17 cellular contexts compared by ENCODE assay signal in the genomic region with DNA sequence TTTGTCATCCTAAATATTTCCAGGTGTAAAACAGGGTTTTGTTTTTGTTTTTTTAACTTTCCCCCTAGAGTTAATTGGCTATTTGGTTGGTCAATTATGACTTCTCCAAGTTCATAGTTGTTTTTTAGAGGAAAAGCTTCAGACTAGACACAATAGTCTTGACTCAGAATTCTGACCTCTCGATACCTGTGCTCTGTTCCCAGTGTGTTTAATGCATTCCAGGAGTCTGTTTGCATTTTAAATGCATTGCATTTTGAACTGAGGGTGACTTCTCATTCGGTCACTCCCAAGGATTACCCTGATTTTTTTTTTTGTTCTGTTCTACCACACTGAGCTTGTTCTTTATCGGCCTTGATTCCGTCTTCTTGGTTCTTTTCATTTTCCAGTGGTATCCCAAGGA. TPM values are rescaled to one million over a fixed set of nuclear protein-coding genes. Genes with fewer than 3 reads are reported as not detected.
DNase-seq lines count a peak whose midpoint lies in the region; ATAC-seq and TF ChIP-seq lines count a peak whose summit lies in the region.
"Had no signal": no experiment of that assay in that cellular context is flagged by ENCODE, and none has a peak within 500 bp of the region (broad histone marks: within the 10 kb centered on the region; RNA-seq: fewer than 3 reads in every experiment).

No MANE protein-coding gene starts in this region.

- CTCF ChIA-PET in MCF 10A (lab: Yijun Ruan, JAX) (interaction anchor here (1.5 kb wide), 1 partner anchor 13 kb away, joined by 5 read pairs; no protein-coding TSS in a partner anchor), mammary epithelial cell (lab: Charles Lee; ENCODE audit: low non-redundant PET) (no interaction called here)

- BruUV-seq in MCF 10A (replicated peaks; lab: Mats Ljungman, UMichigan), result no TSS peak
- no TSS peak for BruUV-seq in mammary epithelial cell (replicated peaks; lab: Mats Ljungman, UMichigan)

- H3K4me3 ChIP-seq in breast epithelium (no peak overlapping the region), mammary epithelial cell (replicated peaks in 1 of 3; ENCODE audit: insufficient read depth in 1 of 3, low read depth in 2 of 3, low read length in 3 of 3) (no peak overlapping the region)

- no peaks in the 10 kb centered on the region for H3K9me3 Mint-ChIP-seq in MCF 10A (ENCODE audit: unreplicated experiment)
- H3K9me3 Mint-ChIP-seq: CD8-positive, alpha-beta T cell had no signal

- no peak overlapping the region for H3K4me3 Mint-ChIP-seq in MCF 10A (ENCODE audit: unreplicated experiment)
- H3K4me3 Mint-ChIP-seq: CD8-positive, alpha-beta T cell had no signal

- H3K36me3 ChIP-seq in breast epithelium (no peaks in the 10 kb centered on the region), mammary epithelial cell (ENCODE audit: insufficient read depth, low read length) (no peaks in the 10 kb centered on the region)

- DNase-seq in MCF 10A (ENCODE audit: unreplicated experiment) (no peak), breast epithelium (ENCODE audit: low spot score in 2 of 2) (no peak), mammary epithelial cell (no peak), left lobe of liver (ENCODE audit: low spot score) (no peak), HuH-7.5 (ENCODE audit: low spot score) (no peak)
- no peak for DNase-seq in activated CD4-positive, CD25-positive, alpha-beta regulatory T cell treated with anti-CD3 and anti-CD28 coated beads, Interleukin-2, amount 50 U/mL, for 72 hours
- DNase-seq: CD8-positive, alpha-beta T cell; DND-41; MM.1S; NCI-H1092 treated with DMSO at 0.1 percent for 48 hours; NCI-H1694; NCI-H510A treated with DMSO at 0.1 percent for 48 hours had no signal

- no peaks in the 10 kb centered on the region for H3K36me3 Mint-ChIP-seq in MCF 10A (ENCODE audit: insufficient read depth, unreplicated experiment)
- H3K36me3 Mint-ChIP-seq: CD8-positive, alpha-beta T cell had no signal

- TF ChIP-seq CTCF in MCF 10A (IDR thresholded peaks at IDR 0.05; ENCODE audit: unreplicated experiment), result no peak
- no peak for TF ChIP-seq CTCF in breast epithelium (IDR thresholded peaks at IDR 0.05)
- TF ChIP-seq CTCF in mammary epithelial cell (conservative IDR thresholded peaks at IDR 0.05 in 1 of 2, IDR thresholded peaks at IDR 0.05 in 1 of 2; ENCODE audit: extremely low read depth in 1 of 2, insufficient read depth in 1 of 2, low read depth in 1 of 2, low read length in 2 of 2), result no peak

- H3K27ac ChIP-seq in breast epithelium (no peak overlapping the region), mammary epithelial cell (ENCODE audit: insufficient read depth, low read depth, low read length) (no peak overlapping the region)
- H3K27ac ChIP-seq: 22Rv1 had no signal

- H3K27ac Mint-ChIP-seq in MCF 10A (ENCODE audit: low read depth, unreplicated experiment), result peak overlapping the region; percentile 87
- H3K27ac Mint-ChIP-seq: CD8-positive, alpha-beta T cell had no signal

- dilution Hi-C loops in mammary epithelial cell (cut with HindIII; ENCODE audit: low sequenced_read_pairs), result no loop called here

- in situ Hi-C loops in mammary epithelial cell (cut with MboI; ENCODE audit: low sequenced_read_pairs in 2 of 2), result no loop called here

- no peaks in the 10 kb centered on the region for H3K9me3 ChIP-seq in breast epithelium
- no peaks in the 10 kb centered on the region for H3K9me3 ChIP-seq in mammary epithelial cell (replicated peaks; ENCODE audit: insufficient read depth, low read length)

- peak overlapping the region; percentile 2 for H3K4me2 ChIP-seq in mammary epithelial cell (ENCODE audit: insufficient read depth, low read depth, low read length)

- H3K27me3 Mint-ChIP-seq in MCF 10A (ENCODE audit: insufficient read depth, unreplicated experiment), result no peaks in the 10 kb centered on the region

- H4K20me1 ChIP-seq in mammary epithelial cell (ENCODE audit: insufficient read depth, low read length), result no peaks in the 10 kb centered on the region

- no peak overlapping the region for H2AFZ ChIP-seq in mammary epithelial cell (ENCODE audit: low read depth, low read length)

- ATAC-seq in left lobe of liver (peak; percentile 30), HG03342 (IDR thresholded peaks at IDR 0.05; ENCODE audit: unreplicated experiment) (no peak), HG03378 (IDR thresholded peaks at IDR 0.05; ENCODE audit: unreplicated experiment) (no peak)
- ATAC-seq: CD8-positive, alpha-beta T cell; HCT116; Right ventricle myocardium inferior had no signal

- H3K79me2 ChIP-seq in mammary epithelial cell (ENCODE audit: insufficient read depth, low read length), result peaks cover 93% of the 10 kb centered on the region

- TF ChIP-seq POLR2A in breast epithelium (IDR thresholded peaks at IDR 0.05), result no peak

- no peaks in the 10 kb centered on the region for H3K27me3 ChIP-seq in breast epithelium
- H3K27me3 ChIP-seq in mammary epithelial cell (ENCODE audit: insufficient read depth, low read length), result no peaks in the 10 kb centered on the region

- WGBS in mammary epithelial cell (ENCODE audit: low coverage, missing lambda C conversion rate), result 100% methylated on average over 4 of the region's 4 CpGs

- H3K4me1 ChIP-seq in breast epithelium, result no peaks in the 10 kb centered on the region
- peaks cover 59% of the 10 kb centered on the region for H3K4me1 ChIP-seq in mammary epithelial cell (ENCODE audit: insufficient read depth, low read length)

- H3K4me1 Mint-ChIP-seq in MCF 10A (ENCODE audit: insufficient read depth, unreplicated experiment), result peaks cover 53% of the 10 kb centered on the region

- H3K9ac ChIP-seq in mammary epithelial cell (ENCODE audit: insufficient read depth, low read length), result no peak overlapping the region

- POLR2A ChIA-PET in MCF 10A (lab: Yijun Ruan, JAX), result interaction anchor here (1.0 to 9.7 kb wide), 5 partner anchors 9 to 30 kb away, joined by 3 to 87 read pairs (median 13); partner anchors contain the start of gene ARHGEF28

- intact Hi-C loops in MCF 10A (cut with micrococcal nuclease), result no loop called here
- intact Hi-C loops in breast epithelium (cut with DNase I; ENCODE audit: low total_unique reads), result no loop called here
- intact Hi-C loops in mammary epithelial cell (cut with micrococcal nuclease), result no loop called here

RNA-seq across cellular contexts. Expression of gene ARHGEF28, which starts 16.3 kb away (rescaled TPM):
- 27.2 and 34.8 TPM in 2 replicates for total RNA-seq in MCF 10A (2022)
- 10 to 100 TPM; 11.4 to 65.4 (median 31.5) TPM for total RNA-seq in breast epithelium
- total RNA-seq in mammary epithelial cell, result 10 to 100 TPM; 74.0 to 96.1 TPM
- 7.5 TPM for polyA plus RNA-seq in mammary epithelial cell
- polyA minus RNA-seq in mammary epithelial cell, result 49.6 TPM
- 14.4 TPM for total RNA-seq in left lobe of liver
- total RNA-seq: CD8-positive, alpha-beta T cell had no signal
